Comparison of ENCODE assay signal across 2 cellular contexts in the genomic region with DNA sequence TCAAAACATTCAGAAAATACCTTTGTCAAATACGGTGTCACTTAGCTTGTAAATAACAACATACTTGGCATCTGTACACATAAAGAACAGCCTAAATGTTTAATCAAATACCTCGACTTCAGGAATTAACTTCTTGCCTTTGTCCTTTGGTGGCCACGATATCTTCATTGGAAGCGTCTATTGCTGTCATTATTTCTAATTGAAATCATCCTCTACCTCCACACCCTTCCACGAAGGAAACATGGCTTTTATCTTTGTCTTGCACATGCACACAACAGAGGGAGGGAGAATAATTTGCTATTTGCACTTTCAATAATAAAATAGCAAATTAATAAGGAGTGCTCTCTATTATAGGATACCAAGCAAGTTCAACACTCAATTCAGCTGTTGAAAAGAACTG.
TF ChIP-seq lines count a peak whose summit lies in the region.

No MANE protein-coding gene starts in this region.

TF ChIP-seq in IMR-90, 13 proteins besides CTCF, POLR2A, EP300 and RAD21:
- TF ChIP-seq RCOR1 (IDR thresholded peaks at IDR 0.05; ENCODE audit: insufficient replicate concordance, low read length): no peak
- no peak for TF ChIP-seq MAZ (IDR thresholded peaks at IDR 0.05; ENCODE audit: borderline replicate concordance, low read depth, low read length)
- TF ChIP-seq NFE2L2 (IDR thresholded peaks at IDR 0.05; ENCODE audit: low read depth, low read length): no peak
- no peak for TF ChIP-seq USF2 (IDR thresholded peaks at IDR 0.05; ENCODE audit: low read depth, low read length)
- TF ChIP-seq RFX5 (IDR thresholded peaks at IDR 0.05; ENCODE audit: low read depth, low read length): no peak
- TF ChIP-seq ELK1 (IDR thresholded peaks at IDR 0.05; ENCODE audit: borderline replicate concordance, low read depth, low read length): no peak
- TF ChIP-seq FOS (IDR thresholded peaks at IDR 0.05; ENCODE audit: low read depth, low read length): no peak
- no peak for TF ChIP-seq CHD1 (IDR thresholded peaks at IDR 0.05; ENCODE audit: low read depth, low read length)
- no peak for TF ChIP-seq CEBPB (IDR thresholded peaks at IDR 0.05; ENCODE audit: low read depth, low read length)
- TF ChIP-seq SMC3 (IDR thresholded peaks at IDR 0.05; ENCODE audit: low read depth, low read length): no peak
- TF ChIP-seq BHLHE40 (IDR thresholded peaks at IDR 0.05; ENCODE audit: low read depth, low read length): no peak
- TF ChIP-seq MXI1 (IDR thresholded peaks at IDR 0.05; ENCODE audit: borderline replicate concordance, low read depth, low read length): no peak

TF ChIP-seq in K562, 482 proteins besides CTCF, POLR2A, EP300 and RAD21:
- TF ChIP-seq TAL1 (IDR thresholded peaks at IDR 0.05): peak; percentile 33; the same call in 1 of the 2 replicates
- TF ChIP-seq DACH1 (IDR thresholded peaks at IDR 0.05; ENCODE audit: partially characterized antibody): peak; percentile 54
- no peak for TF ChIP-seq ZNF347 (CRISPR knock-in tag; IDR thresholded peaks at IDR 0.05; ENCODE audit: low read depth)
- TF ChIP-seq ZNF551 (CRISPR knock-in tag; IDR thresholded peaks at IDR 0.05): no peak
- TF ChIP-seq ARID3A (IDR thresholded peaks at IDR 0.05; ENCODE audit: borderline replicate concordance, low read depth, low read length): 0 out of 2 replicates have a peak, but pooled peaks have one; percentile 64
- peak; percentile 35; the same call in 1 of the 2 replicates for TF ChIP-seq TEAD4 (IDR thresholded peaks at IDR 0.05; ENCODE audit: low read length)
- no peak for TF ChIP-seq TEAD4 (CRISPR knock-in tag; IDR thresholded peaks at IDR 0.05; ENCODE audit: borderline replicate concordance)
- no peak for TF ChIP-seq ZNF696 (CRISPR knock-in tag; conservative IDR thresholded peaks at IDR 0.05)
- TF ChIP-seq, protein P1, sequence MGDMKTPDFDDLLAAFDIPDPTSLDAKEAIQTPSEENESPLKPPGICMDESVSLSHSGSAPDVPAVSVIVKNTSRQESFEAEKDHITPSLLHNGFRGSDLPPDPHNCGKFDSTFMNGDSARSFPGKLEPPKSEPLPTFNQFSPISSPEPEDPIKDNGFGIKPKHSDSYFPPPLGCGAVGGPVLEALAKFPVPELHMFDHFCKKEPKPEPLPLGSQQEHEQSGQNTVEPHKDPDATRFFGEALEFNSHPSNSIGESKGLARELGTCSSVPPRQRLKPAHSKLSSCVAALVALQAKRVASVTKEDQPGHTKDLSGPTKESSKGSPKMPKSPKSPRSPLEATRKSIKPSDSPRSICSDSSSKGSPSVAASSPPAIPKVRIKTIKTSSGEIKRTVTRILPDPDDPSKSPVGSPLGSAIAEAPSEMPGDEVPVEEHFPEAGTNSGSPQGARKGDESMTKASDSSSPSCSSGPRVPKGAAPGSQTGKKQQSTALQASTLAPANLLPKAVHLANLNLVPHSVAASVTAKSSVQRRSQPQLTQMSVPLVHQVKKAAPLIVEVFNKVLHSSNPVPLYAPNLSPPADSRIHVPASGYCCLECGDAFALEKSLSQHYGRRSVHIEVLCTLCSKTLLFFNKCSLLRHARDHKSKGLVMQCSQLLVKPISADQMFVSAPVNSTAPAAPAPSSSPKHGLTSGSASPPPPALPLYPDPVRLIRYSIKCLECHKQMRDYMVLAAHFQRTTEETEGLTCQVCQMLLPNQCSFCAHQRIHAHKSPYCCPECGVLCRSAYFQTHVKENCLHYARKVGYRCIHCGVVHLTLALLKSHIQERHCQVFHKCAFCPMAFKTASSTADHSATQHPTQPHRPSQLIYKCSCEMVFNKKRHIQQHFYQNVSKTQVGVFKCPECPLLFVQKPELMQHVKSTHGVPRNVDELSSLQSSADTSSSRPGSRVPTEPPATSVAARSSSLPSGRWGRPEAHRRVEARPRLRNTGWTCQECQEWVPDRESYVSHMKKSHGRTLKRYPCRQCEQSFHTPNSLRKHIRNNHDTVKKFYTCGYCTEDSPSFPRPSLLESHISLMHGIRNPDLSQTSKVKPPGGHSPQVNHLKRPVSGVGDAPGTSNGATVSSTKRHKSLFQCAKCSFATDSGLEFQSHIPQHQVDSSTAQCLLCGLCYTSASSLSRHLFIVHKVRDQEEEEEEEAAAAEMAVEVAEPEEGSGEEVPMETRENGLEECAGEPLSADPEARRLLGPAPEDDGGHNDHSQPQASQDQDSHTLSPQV (IDR thresholded peaks at IDR 0.05): peak; percentile 20; the same call in 1 of the 2 replicates
- 0 out of 2 replicates have a peak, but pooled peaks have one; percentile 24 for TF ChIP-seq CBFA2T3 (IDR thresholded peaks at IDR 0.05)
